ENCODE assay signal across 8 cellular contexts in genomic region chr12:4421590-4422031, GRCh38. TPM values are rescaled to one million over a fixed set of nuclear protein-coding genes. Genes with fewer than 3 reads are reported as not detected.
DNase-seq lines count a peak whose midpoint lies in the region; ATAC-seq and TF ChIP-seq lines count a peak whose summit lies in the region.

No MANE protein-coding gene starts in this region.

- 39 to 43% (median 41%) methylated on average over 4 of the region's 4 CpGs for WGBS in spleen, 5 donors

- H3K9me3 ChIP-seq in AG04450 (ENCODE audit: control insufficient read depth, insufficient read depth, low read length) (no peaks in the 10 kb centered on the region), spleen (no peaks in the 10 kb centered on the region)

- no peak for DNase-seq in AG04450 (ENCODE audit: low read depth, low spot score)
- peak; percentile 28 for DNase-seq in G401 (ENCODE audit: low spot score)
- peak; percentile 24 for DNase-seq in NCI-H128 (lab: John Stamatoyannopoulos, UW; ENCODE audit: unreplicated experiment)
- DNase-seq in activated CD4-positive, alpha-beta T cell treated with anti-CD3 and anti-CD28 coated beads for 4 hours, result peak; percentile 12 to 29
- no peak for DNase-seq in glutamatergic neuron
- DNase-seq in spleen, result no peak

- H3K27ac ChIP-seq in AG04450 (ENCODE audit: low read depth, low read length) (no peak overlapping the region), spleen (no peak overlapping the region)

- CTCF ChIA-PET in AG04450 (lab: Charles Lee), result interaction anchor here (1.0 to 4.6 kb wide), 13 partner anchors 10 to 105 kb away, joined by 3 to 35 read pairs (median 5); no protein-coding TSS in a partner anchor

- no peaks in the 10 kb centered on the region for H3K36me3 Mint-ChIP-seq in glutamatergic neuron (ENCODE audit: unreplicated experiment)

- H3K4me3 ChIP-seq in AG04450 (ENCODE audit: low read depth, low read length), result no peak overlapping the region
- H3K4me3 ChIP-seq in spleen, result no peak overlapping the region

- intact Hi-C loops in spleen (cut with DNase I; ENCODE audit: low total_unique reads), result loop anchor here (10.0 kb wide), 1 partner anchor 103 kb away; no protein-coding TSS in a partner anchor

- no peak overlapping the region for H3K27ac Mint-ChIP-seq in glutamatergic neuron (ENCODE audit: unreplicated experiment)

- POLR2A ChIA-PET in AG04450 (lab: Yijun Ruan, JAX), result no interaction called here

- TF ChIP-seq CTCF in AG04450 (IDR thresholded peaks at IDR 0.05; ENCODE audit: low read depth, low read length) (peak; percentile 68), glutamatergic neuron (IDR thresholded peaks at IDR 0.05; ENCODE audit: partially characterized antibody, unreplicated experiment) (peak; percentile 87), spleen (IDR thresholded peaks at IDR 0.05 in 8 of 11, conservative IDR thresholded peaks at IDR 0.05 in 3 of 11) (peak in 10 of 11 experiments; percentile 20 to 66 (median 48))

- H3K9me3 Mint-ChIP-seq in glutamatergic neuron (ENCODE audit: unreplicated experiment), result no peaks in the 10 kb centered on the region

- no peaks in the 10 kb centered on the region for H3K36me3 ChIP-seq in spleen

- H3K27me3 ChIP-seq in AG04450 (ENCODE audit: control insufficient read depth, insufficient read depth, low read length), result peaks cover 20% of the 10 kb centered on the region
- peaks cover 0 to 15% (median 3%) of the 10 kb centered on the region in 7 donors for H3K27me3 ChIP-seq in spleen (replicated peaks in 1 of 7)

- no peak for TF ChIP-seq POLR2A in spleen (IDR thresholded peaks at IDR 0.05)

- H3K4me1 Mint-ChIP-seq in glutamatergic neuron (ENCODE audit: low read depth, unreplicated experiment), result peaks cover 9% of the 10 kb centered on the region

- peaks cover 3% of the 10 kb centered on the region for H3K27me3 Mint-ChIP-seq in glutamatergic neuron (ENCODE audit: unreplicated experiment)

- ATAC-seq in GM21825 (IDR thresholded peaks at IDR 0.05; ENCODE audit: unreplicated experiment), result no peak
- ATAC-seq in HG03378 (IDR thresholded peaks at IDR 0.05; ENCODE audit: unreplicated experiment), result no peak

- no peaks in the 10 kb centered on the region for H3K4me1 ChIP-seq in spleen

- H3K4me3 Mint-ChIP-seq in glutamatergic neuron (ENCODE audit: unreplicated experiment), result no peak overlapping the region

- in situ Hi-C loops in G401 (cut with HindIII; ENCODE audit: low sequenced_read_pairs), result no loop called here

RNA-seq across cellular contexts. Expression of gene FGF6, which starts 24.0 kb away (rescaled TPM):
- polyA plus RNA-seq in AG04450 (2011; rRNA removed) (not detected in 2 replicates), spleen (not detected)
- not detected in 2 replicates for polyA minus RNA-seq in AG04450 (2011; rRNA and poly(A)+ RNA removed)
- total RNA-seq in G401 (2014; rRNA removed; shearing (Covaris generic)), result not detected in 2 replicates
- total RNA-seq in glutamatergic neuron (ENCODE audit: unreplicated experiment) (not detected), spleen (not detected)

RNA-seq across cellular contexts. Expression of gene FGF23, which starts 42.1 kb away (rescaled TPM):
- not detected in 2 replicates for polyA plus RNA-seq in AG04450 (2011; rRNA removed)
- not detected in 2 replicates for polyA minus RNA-seq in AG04450 (2011; rRNA and poly(A)+ RNA removed)
- total RNA-seq in G401 (2014; rRNA removed; shearing (Covaris generic)), result not detected in 2 replicates
- not detected for total RNA-seq in glutamatergic neuron (ENCODE audit: unreplicated experiment)
- total RNA-seq in spleen, result not detected
- polyA plus RNA-seq in spleen, result under 1 TPM in 1 of 3 donors, not detected in 2; 0.03 TPM

Comparison
In these comparisons a context has a peak if more than half of its experiments do, and no peak if none do; other contexts are left out.
1. DNase-seq: peak in G401 (single experiment), NCI-H128 (single experiment) and activated CD4-positive, alpha-beta T cell treated with anti-CD3 and anti-CD28 coated beads for 4 hours (2 of 2); none in AG04450 (single experiment), glutamatergic neuron (single experiment) and spleen (single experiment).
2. Peak in every context shown above with its lines, with median percentiles within 50 percentile points of each other: CTCF ChIP-seq.